In the genomic region with DNA sequence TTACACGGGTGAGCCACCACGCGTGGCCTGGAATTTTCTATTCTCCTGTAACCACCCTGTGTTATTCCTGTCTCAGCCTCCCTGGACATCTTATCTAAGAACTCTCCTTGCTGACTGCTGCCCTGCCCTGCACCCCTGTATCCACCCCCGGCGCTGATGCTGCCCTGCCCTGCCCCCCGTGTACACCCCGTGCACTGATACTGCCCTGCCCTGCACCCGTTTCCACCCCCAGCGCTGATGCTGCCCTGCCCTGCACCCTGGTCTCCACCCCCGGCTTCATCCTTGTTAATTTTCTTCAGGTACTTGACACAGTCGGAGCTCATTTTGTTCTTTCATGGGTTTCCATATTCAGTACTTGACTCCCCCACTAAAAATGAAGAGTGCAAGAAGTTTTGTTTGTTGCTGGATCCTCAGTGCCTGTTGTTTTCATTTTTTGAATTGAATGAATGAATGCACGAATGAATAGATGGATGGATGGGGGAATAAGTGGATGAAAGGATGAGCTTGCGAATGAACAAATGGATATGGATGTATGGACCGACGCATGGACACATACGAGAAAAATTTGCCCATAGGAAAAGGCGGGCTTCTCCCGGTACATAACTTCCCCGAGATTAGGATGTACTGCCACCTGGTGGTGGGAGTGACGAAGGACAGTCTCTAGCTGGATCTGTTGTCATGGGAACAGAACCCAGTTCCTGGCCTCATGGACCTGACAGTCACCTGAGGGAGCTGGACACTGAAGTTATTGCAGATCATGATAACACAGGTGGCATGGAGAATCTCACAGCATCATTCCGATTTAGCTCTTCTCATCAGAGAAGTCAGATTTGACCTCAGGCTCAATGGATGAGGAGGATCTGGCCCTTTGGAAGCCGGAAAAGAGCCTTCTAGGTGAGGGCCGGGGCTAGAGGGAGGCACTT, we compare ENCODE assay signal across 9 cellular contexts. TPM values are rescaled to one million over a fixed set of nuclear protein-coding genes. Genes with fewer than 3 reads are reported as not detected.
DNase-seq lines count a peak whose midpoint lies in the region; ATAC-seq lines count a peak whose summit lies in the region.
"Had no signal": no experiment of that assay in that cellular context is flagged by ENCODE, and none has a peak within 500 bp of the region (broad histone marks: within the 10 kb centered on the region; RNA-seq: fewer than 3 reads in every experiment).

No MANE protein-coding gene starts in this region.

- no peaks in the 10 kb centered on the region for H3K9me3 Mint-ChIP-seq in activated CD4-positive, alpha-beta memory T cell treated with anti-CD3 and anti-CD28 coated beads, Interleukin-2, amount 10 ng/mL, durations not matched to agents 7 days and 5 days

- no peak overlapping the region for H3K27ac Mint-ChIP-seq in activated CD4-positive, alpha-beta memory T cell treated with anti-CD3 and anti-CD28 coated beads, Interleukin-2, amount 10 ng/mL, durations not matched to agents 7 days and 5 days

- peak overlapping the region; percentile 25 for H3K4me3 Mint-ChIP-seq in activated CD4-positive, alpha-beta memory T cell treated with anti-CD3 and anti-CD28 coated beads, Interleukin-2, amount 10 ng/mL, durations not matched to agents 7 days and 5 days

- CTCF ChIA-PET in activated CD4-positive, alpha-beta memory T cell treated with anti-CD3 and anti-CD28 coated beads, Interleukin-2, amount 10 ng/mL, durations not matched to agents 7 days and 5 days (lab: Charles Lee) = interaction anchor here (0.7 to 4.4 kb wide), 32 partner anchors 9 to 539 kb away, joined by 3 to 53 read pairs (median 5); partner anchors contain the start of genes AADACL4 and DHRS3

- H3K36me3 Mint-ChIP-seq in activated CD4-positive, alpha-beta memory T cell treated with anti-CD3 and anti-CD28 coated beads, Interleukin-2, amount 10 ng/mL, durations not matched to agents 7 days and 5 days (ENCODE audit: low read depth) = no peaks in the 10 kb centered on the region

- H3K4me1 Mint-ChIP-seq in activated CD4-positive, alpha-beta memory T cell treated with anti-CD3 and anti-CD28 coated beads, Interleukin-2, amount 10 ng/mL, durations not matched to agents 7 days and 5 days = peaks cover 11% of the 10 kb centered on the region

- ATAC-seq in HG02981 (IDR thresholded peaks at IDR 0.05; ENCODE audit: unreplicated experiment) (peak; percentile 53), HG03280 (IDR thresholded peaks at IDR 0.05; ENCODE audit: unreplicated experiment) (no peak)

- POLR2A ChIA-PET in activated CD4-positive, alpha-beta memory T cell treated with anti-CD3 and anti-CD28 coated beads, Interleukin-2, amount 10 ng/mL, durations not matched to agents 7 days and 5 days (lab: Charles Lee) = interaction anchor here (1.3 kb wide), 1 partner anchor 40 kb away, joined by 3 read pairs; the partner anchor contains the start of gene DHRS3

- peaks cover 13% of the 10 kb centered on the region for H3K27me3 Mint-ChIP-seq in activated CD4-positive, alpha-beta memory T cell treated with anti-CD3 and anti-CD28 coated beads, Interleukin-2, amount 10 ng/mL, durations not matched to agents 7 days and 5 days

- DNase-seq in CMK (ENCODE audit: low read depth) (peak; percentile 66), NCI-H82 (lab: John Stamatoyannopoulos, UW) (peak; percentile 91), lung microvascular endothelial cell (ENCODE audit: low read depth in 2 of 2) (peak; percentile 81 to 90)
- peak; percentile 72 for DNase-seq in activated CD4-positive, alpha-beta memory T cell treated with anti-CD3 and anti-CD28 coated beads, Interleukin-2, amount 10 ng/mL, durations not matched to agents 7 days and 5 days
- DNase-seq in effector CD4-positive, alpha-beta T cell = peak; percentile 68
- peak; percentile 49 for DNase-seq in stimulated activated CD8-positive, alpha-beta memory T cell treated with anti-CD3 and anti-CD28 coated beads, Interleukin-15, amount 100 ng/mL, for 1 hour (ENCODE audit: low read depth)

RNA-seq across cellular contexts. Expression of gene AADACL4, which starts 14.9 kb away (rescaled TPM):
- not detected for total RNA-seq in activated CD4-positive, alpha-beta memory T cell treated with anti-CD3 and anti-CD28 coated beads, Interleukin-2, amount 10 ng/mL, durations not matched to agents 7 days and 5 days
- total RNA-seq in lung microvascular endothelial cell = not detected in 2 replicates
- total RNA-seq: T-helper 1 cell treated with Interleukin-12 subunit alpha and Interleukin-12 subunit beta and Interleukin-4 antibody, amounts not matched to agents 30 ng/mL and 1 ng/mL, for 36 hours had no signal

RNA-seq across cellular contexts. Expression of gene DHRS3, which starts 40.8 kb away (rescaled TPM):
- 10 to 100 TPM; 30.1 to 32.5 TPM for total RNA-seq in activated CD4-positive, alpha-beta memory T cell treated with anti-CD3 and anti-CD28 coated beads, Interleukin-2, amount 10 ng/mL, durations not matched to agents 7 days and 5 days
- 83.5 and 150 TPM in 2 replicates for total RNA-seq in lung microvascular endothelial cell

RNA-seq across cellular contexts. Expression of gene AADACL3, which starts 57.1 kb away (rescaled TPM):
- total RNA-seq in activated CD4-positive, alpha-beta memory T cell treated with anti-CD3 and anti-CD28 coated beads, Interleukin-2, amount 10 ng/mL, durations not matched to agents 7 days and 5 days = not detected
- not detected in 2 replicates for total RNA-seq in lung microvascular endothelial cell
- total RNA-seq: T-helper 1 cell treated with Interleukin-12 subunit alpha and Interleukin-12 subunit beta and Interleukin-4 antibody, amounts not matched to agents 30 ng/mL and 1 ng/mL, for 36 hours had no signal
